ENCODE assay signal across 30 cellular contexts in the genomic region with DNA sequence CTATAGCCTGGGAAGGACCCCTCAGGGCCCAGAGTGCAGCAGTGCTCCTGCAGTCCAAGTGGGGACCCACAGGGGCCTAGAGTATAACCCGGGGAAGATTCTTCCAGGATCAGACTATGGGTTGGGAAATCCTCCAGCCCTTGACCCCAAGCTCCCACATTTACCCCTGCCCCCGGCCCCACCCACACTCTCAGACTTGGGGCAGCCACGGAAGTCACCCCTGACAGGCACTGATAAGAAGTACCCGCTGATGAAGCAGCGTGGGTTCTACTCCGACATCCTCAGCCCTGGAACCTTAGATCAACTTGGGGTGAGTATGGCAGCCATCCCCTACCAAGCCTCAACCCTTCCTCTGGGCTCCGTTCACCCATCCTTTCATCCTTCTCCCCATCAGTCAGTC.
"Had no signal": no experiment of that assay in that cellular context is flagged by ENCODE, and none has a peak within 500 bp of the region (broad histone marks: within the 10 kb centered on the region; RNA-seq: fewer than 3 reads in every experiment).

No MANE protein-coding gene starts in this region.

- H3K27ac Mint-ChIP-seq: progenitor cell of endocrine pancreas; stimulated activated naive B cell treated with anti-CD40 and anti-IgM and Interleukin-4, amounts not matched to agents 10 μg/mL and 1 μg/mL and 100 μg/mL, for 72 hours had no signal

- DNase-seq: hypothalamus; immature natural killer cell; left colon; lower lobe of right lung; mammary epithelial cell; mesenchymal stem cell; naive thymus-derived CD8-positive, alpha-beta T cell; occipital lobe; stimulated activated CD4-positive, alpha-beta T cell treated with anti-CD3 and anti-CD28 coated beads, Interleukin-1b, Interleukin-23, amount 100 ng/mL, for 48 hours; stimulated activated CD4-positive, alpha-beta T cell treated with anti-CD3 and anti-CD28 coated beads, Interleukin-2, amount 100 ng/mL, for 48 hours; stimulated activated CD4-positive, alpha-beta T cell treated with anti-CD3 and anti-CD28 coated beads, Interleukin-4, amount 100 ng/mL, for 4 hours; stimulated activated CD8-positive, alpha-beta memory T cell treated with anti-CD3 and anti-CD28 coated beads, Interleukin-4, amount 100 ng/mL, for 48 hours; stimulated activated naive B cell treated with anti-CD40 and anti-IgM and Interleukin-4, amounts not matched to agents 10 μg/mL and 1 μg/mL and 100 μg/mL, for 72 hours; stimulated activated naive CD8-positive, alpha-beta T cell treated with anti-CD3 and anti-CD28 coated beads, Interleukin-15, Interleukin-2, amounts not matched to agents 100 U/mL and 50 U/mL, for 24 hours; stomach; testis; thyroid gland; transverse colon; upper lobe of left lung had no signal

- FAIRE-seq: islet of Langerhans, kidney had no signal

- H3K4me3 Mint-ChIP-seq: immature natural killer cell; naive thymus-derived CD8-positive, alpha-beta T cell; nephron; neural crest cell; stimulated activated naive B cell treated with anti-CD40 and anti-IgM and Interleukin-4, amounts not matched to agents 10 μg/mL and 1 μg/mL and 100 μg/mL, for 72 hours had no signal

- H3K9me3 Mint-ChIP-seq: immature natural killer cell; naive thymus-derived CD8-positive, alpha-beta T cell; nephron; neural crest cell; stimulated activated naive B cell treated with anti-CD40 and anti-IgM and Interleukin-4, amounts not matched to agents 10 μg/mL and 1 μg/mL and 100 μg/mL, for 72 hours had no signal

- H3K27ac ChIP-seq: left lung, lower lobe of right lung, neutrophil, parathyroid adenoma, right atrium auricular region, right lobe of liver, stomach, testis, thyroid gland, transverse colon, upper lobe of left lung, vagina had no signal

- H3K27me3 Mint-ChIP-seq: naive thymus-derived CD8-positive, alpha-beta T cell; stimulated activated naive B cell treated with anti-CD40 and anti-IgM and Interleukin-4, amounts not matched to agents 10 μg/mL and 1 μg/mL and 100 μg/mL, for 72 hours had no signal
